ENCODE assay signal across 1 cellular context in genomic region chr16:75122609-75123008, GRCh38.
TF ChIP-seq lines count a peak whose summit lies in the region.

No MANE protein-coding gene starts in this region.

TF ChIP-seq in K562, 482 proteins besides CTCF, POLR2A, EP300 and RAD21 (continued from another document and continues in another):
- TF ChIP-seq CXXC5 (CRISPR knock-in tag; IDR thresholded peaks at IDR 0.05): 0 out of 2 replicates have a peak, but pooled peaks have one; percentile 23
- no peak for TF ChIP-seq GTF2F1 (IDR thresholded peaks at IDR 0.05; ENCODE audit: low read depth, low read length)
- no peak for TF ChIP-seq POLR3A (IDR thresholded peaks at IDR 0.05; ENCODE audit: borderline replicate concordance, extremely low read depth, insufficient read depth, insufficient read length)
- no peak for TF ChIP-seq GTF2B (IDR thresholded peaks at IDR 0.05; ENCODE audit: extremely low read depth, insufficient read length)
- no peak for TF ChIP-seq HEY1 (CRISPR knock-in tag; IDR thresholded peaks at IDR 0.05; ENCODE audit: borderline replicate concordance)
- no peak for TF ChIP-seq MXD1 (CRISPR knock-in tag; IDR thresholded peaks at IDR 0.05; ENCODE audit: borderline replicate concordance, poor library complexity, severe bottlenecking)
- peak; percentile 89 for TF ChIP-seq DMBX1 (CRISPR knock-in tag; IDR thresholded peaks at IDR 0.05; ENCODE audit: borderline replicate concordance)
- TF ChIP-seq RNF2 (IDR thresholded peaks at IDR 0.05): no peak
- TF ChIP-seq TEAD2 (tag; IDR thresholded peaks at IDR 0.05): no peak
- TF ChIP-seq TAL1 (IDR thresholded peaks at IDR 0.05): no peak
- TF ChIP-seq STAG1 (CRISPR knock-in tag; IDR thresholded peaks at IDR 0.05; ENCODE audit: borderline replicate concordance): no peak
- TF ChIP-seq WHSC1 (IDR thresholded peaks at IDR 0.05; ENCODE audit: low read length): no peak
- TF ChIP-seq MCM2 (IDR thresholded peaks at IDR 0.05; ENCODE audit: low read depth): no peak
- peak; percentile 89 for TF ChIP-seq ZNF592 (IDR thresholded peaks at IDR 0.05)
- TF ChIP-seq NR2C1 (IDR thresholded peaks at IDR 0.05): no peak
- peak; percentile 45; the same call in 1 of the 2 replicates for TF ChIP-seq NR2C1 (tag; IDR thresholded peaks at IDR 0.05)
- peak; percentile 73 for TF ChIP-seq IRF9 (tag; IDR thresholded peaks at IDR 0.05)
- TF ChIP-seq FOXM1 (IDR thresholded peaks at IDR 0.05; ENCODE audit: low read depth): no peak
- TF ChIP-seq FOXM1 (CRISPR knock-in tag; IDR thresholded peaks at IDR 0.05; ENCODE audit: low read depth): no peak
- no peak for TF ChIP-seq TRIM28 (IDR thresholded peaks at IDR 0.05)
- TF ChIP-seq PRPF4 (IDR thresholded peaks at IDR 0.05; ENCODE audit: insufficient read depth, low read depth, low read length, poor library complexity, severe bottlenecking): no peak
- TF ChIP-seq MEF2A (IDR thresholded peaks at IDR 0.05; ENCODE audit: control insufficient read depth, low read depth, low read length): no peak
- TF ChIP-seq SMARCA4 (IDR thresholded peaks at IDR 0.05): no peak
- TF ChIP-seq FOXK2 (conservative IDR thresholded peaks at IDR 0.05 in 1 of 2, IDR thresholded peaks at IDR 0.05 in 1 of 2; ENCODE audit: low read depth in 2 of 2): no peak
- TF ChIP-seq E2F6 (IDR thresholded peaks at IDR 0.05; ENCODE audit: borderline replicate concordance in 1 of 2, extremely low read depth in 1 of 2, insufficient read depth in 1 of 2, insufficient read length in 1 of 2, low read depth in 1 of 2, low read length in 1 of 2, poor library complexity in 1 of 2, severe bottlenecking in 1 of 2): no peak
- TF ChIP-seq NELFE (IDR thresholded peaks at IDR 0.05; ENCODE audit: insufficient read depth, insufficient read length): no peak
- no peak for TF ChIP-seq ZBTB49 (CRISPR knock-in tag; IDR thresholded peaks at IDR 0.05; ENCODE audit: borderline replicate concordance)
- no peak for TF ChIP-seq CBFB (CRISPR knock-in tag; IDR thresholded peaks at IDR 0.05)
- no peak for TF ChIP-seq DEAF1 (CRISPR knock-in tag; IDR thresholded peaks at IDR 0.05)
- no peak for TF ChIP-seq ZNF436 (CRISPR knock-in tag; IDR thresholded peaks at IDR 0.05)
- TF ChIP-seq YY1 (IDR thresholded peaks at IDR 0.05; ENCODE audit: borderline replicate concordance in 1 of 3, control insufficient read depth in 1 of 3, extremely low read depth in 1 of 3, insufficient read depth in 3 of 3, insufficient read length in 1 of 3, insufficient replicate concordance in 2 of 3, low read depth in 1 of 3, low read length in 2 of 3): no peak
- no peak for TF ChIP-seq IRF1 (CRISPR knock-in tag; IDR thresholded peaks at IDR 0.05; ENCODE audit: borderline replicate concordance)
- no peak for TF ChIP-seq ZNF778 (CRISPR knock-in tag; IDR thresholded peaks at IDR 0.05)
- no peak for TF ChIP-seq ZNF12 (CRISPR knock-in tag; IDR thresholded peaks at IDR 0.05)
- TF ChIP-seq JUND (IDR thresholded peaks at IDR 0.05; ENCODE audit: borderline replicate concordance, low read depth, low read length): no peak
- TF ChIP-seq JUND (tag; IDR thresholded peaks at IDR 0.05; ENCODE audit: borderline replicate concordance, low read depth, low read length): no peak
- no peak for TF ChIP-seq THAP7 (CRISPR knock-in tag; IDR thresholded peaks at IDR 0.05)
- TF ChIP-seq ZNF707 (CRISPR knock-in tag; conservative IDR thresholded peaks at IDR 0.05): peak; percentile 57; the same call in 1 of the 2 replicates
- TF ChIP-seq BRF2 (IDR thresholded peaks at IDR 0.05; ENCODE audit: borderline replicate concordance, insufficient read depth, insufficient read length): no peak
- no peak for TF ChIP-seq BRD4 (IDR thresholded peaks at IDR 0.05)
- TF ChIP-seq HDAC2 (IDR thresholded peaks at IDR 0.05): no peak
- no peak for TF ChIP-seq ZBTB11 (CRISPR knock-in tag; IDR thresholded peaks at IDR 0.05)
- no peak for TF ChIP-seq ARID3A (IDR thresholded peaks at IDR 0.05; ENCODE audit: borderline replicate concordance, low read depth, low read length)
